23 cellular contexts compared by ENCODE assay signal in genomic region chr2:121796239-121796638, GRCh38. TPM values are rescaled to one million over a fixed set of nuclear protein-coding genes. Genes with fewer than 3 reads are reported as not detected.
A peak's percentile ranks its signal among the peaks of the same experiment; 100 is the strongest.
DNase-seq lines count a peak whose midpoint lies in the region; ATAC-seq and TF ChIP-seq lines count a peak whose summit lies in the region.
"Had no signal": no experiment of that assay in that cellular context is flagged by ENCODE, and none has a peak within 500 bp of the region (broad histone marks: within the 10 kb centered on the region; RNA-seq: fewer than 3 reads in every experiment).

No MANE protein-coding gene starts in this region.

- no peak overlapping the region for H3K4me3 ChIP-seq in right atrium auricular region
- H3K4me3 ChIP-seq: esophagus squamous epithelium, gastroesophageal sphincter had no signal

- no peak overlapping the region for H3K27ac ChIP-seq in right atrium auricular region
- H3K27ac ChIP-seq: esophagus squamous epithelium, gastroesophageal sphincter had no signal

- no peaks in the 10 kb centered on the region for H3K27me3 ChIP-seq in right atrium auricular region

- H3K36me3 ChIP-seq in right atrium auricular region = no peaks in the 10 kb centered on the region
- H3K36me3 ChIP-seq: esophagus squamous epithelium, gastroesophageal sphincter had no signal

- peak; percentile 6 for DNase-seq in NCI-H146 (lab: John Stamatoyannopoulos, UW)
- DNase-seq in NCI-H146 treated with DMSO at 0.1 percent for 48 hours (lab: John Stamatoyannopoulos, UW; ENCODE audit: unreplicated experiment) = no peak
- no peak for DNase-seq in right atrium auricular region (ENCODE audit: low spot score)
- DNase-seq in H4 (ENCODE audit: low spot score) = no peak
- DNase-seq in pons (ENCODE audit: low spot score) = no peak
- DNase-seq: 8988T; activated gamma-delta T cell; Calu3; effector memory CD8-positive, alpha-beta T cell; EL; esophagus squamous epithelium; H9; Kasumi-1; kidney; mammary epithelial cell; NCI-H1048; NCI-H2029; occipital lobe; T-helper 17 cell had no signal

- peaks cover 0 to 10% of the 10 kb centered on the region in 2 donors for H3K9me3 ChIP-seq in right atrium auricular region

- ATAC-seq in GM21529 (IDR thresholded peaks at IDR 0.05; ENCODE audit: unreplicated experiment) (peak; percentile 51), HG03159 (IDR thresholded peaks at IDR 0.05; ENCODE audit: unreplicated experiment) (peak; percentile 79), HG02840 (IDR thresholded peaks at IDR 0.05; ENCODE audit: low FRiP score, unreplicated experiment) (no peak)
- ATAC-seq: effector memory CD8-positive, alpha-beta T cell; gastroesophageal sphincter; T-helper 17 cell had no signal

- TF ChIP-seq CTCF in right atrium auricular region (IDR thresholded peaks at IDR 0.05) = no peak

- H3K4me1 ChIP-seq in right atrium auricular region = no peaks in the 10 kb centered on the region
- H3K4me1 ChIP-seq: esophagus squamous epithelium, gastroesophageal sphincter had no signal

RNA-seq across cellular contexts. Expression of gene TSN, which starts 40.8 kb away (rescaled TPM):
- 10 to 100 TPM; 22.4 to 30.9 TPM for total RNA-seq in right atrium auricular region
- 37.9 and 58.5 TPM in 2 replicates for total RNA-seq in H4 (2014; rRNA removed; shearing (Covaris generic))

RNA-seq across cellular contexts. Expression of gene NIFK, which starts 59.6 kb away (rescaled TPM):
- 10 to 100 TPM; 13.3 to 14.9 TPM for total RNA-seq in right atrium auricular region
- 53.6 and 65.0 TPM in 2 replicates for total RNA-seq in H4 (2014; rRNA removed; shearing (Covaris generic))
